ENCODE assay signal across 2 cellular contexts in the genomic region with DNA sequence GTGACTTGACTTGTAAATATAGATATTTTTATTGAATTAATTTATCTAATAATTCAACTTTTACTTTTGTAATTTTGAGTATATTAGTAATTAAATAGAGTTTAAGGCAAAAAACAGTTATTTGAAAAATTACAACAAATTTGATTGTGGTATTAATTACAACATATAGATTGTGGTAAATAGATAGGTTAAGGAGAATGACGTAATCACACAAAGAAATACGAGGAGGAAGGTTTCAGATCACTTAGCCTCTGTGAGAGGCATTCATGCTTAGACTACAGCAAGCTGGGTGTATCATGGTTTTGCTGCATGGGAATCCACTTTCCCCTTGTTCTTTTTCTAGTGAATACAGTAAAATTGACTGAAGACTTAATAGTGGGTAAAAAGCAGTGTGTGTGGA.
A peak's percentile ranks its signal among the peaks of the same experiment; 100 is the strongest.
TF ChIP-seq lines count a peak whose summit lies in the region.

No MANE protein-coding gene starts in this region.

TF ChIP-seq in HEK293, 187 proteins besides CTCF, POLR2A, EP300 and RAD21 (continued from another document):
- TF ChIP-seq, protein P1, sequence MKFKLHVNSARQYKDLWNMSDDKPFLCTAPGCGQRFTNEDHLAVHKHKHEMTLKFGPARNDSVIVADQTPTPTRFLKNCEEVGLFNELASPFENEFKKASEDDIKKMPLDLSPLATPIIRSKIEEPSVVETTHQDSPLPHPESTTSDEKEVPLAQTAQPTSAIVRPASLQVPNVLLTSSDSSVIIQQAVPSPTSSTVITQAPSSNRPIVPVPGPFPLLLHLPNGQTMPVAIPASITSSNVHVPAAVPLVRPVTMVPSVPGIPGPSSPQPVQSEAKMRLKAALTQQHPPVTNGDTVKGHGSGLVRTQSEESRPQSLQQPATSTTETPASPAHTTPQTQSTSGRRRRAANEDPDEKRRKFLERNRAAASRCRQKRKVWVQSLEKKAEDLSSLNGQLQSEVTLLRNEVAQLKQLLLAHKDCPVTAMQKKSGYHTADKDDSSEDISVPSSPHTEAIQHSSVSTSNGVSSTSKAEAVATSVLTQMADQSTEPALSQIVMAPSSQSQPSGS (tag by site-specific recombination; IDR thresholded peaks at IDR 0.05; ENCODE audit: low read depth): peak; percentile 18; the same call in 1 of the 2 replicates
TF ChIP-seq in HEK293: peak in this region for 1.

TF ChIP-seq in GM12878, 131 proteins besides CTCF, POLR2A, EP300 and RAD21 (continued from another document):
- TF ChIP-seq POLR2AphosphoS2 (IDR thresholded peaks at IDR 0.05; ENCODE audit: low read depth, low read length) (no peak), ATF7 (IDR thresholded peaks at IDR 0.05; ENCODE audit: low read depth) (peak; percentile 81)
TF ChIP-seq in GM12878: peak in this region for 1.
